1 cellular context compared by ENCODE assay signal in the genomic region with DNA sequence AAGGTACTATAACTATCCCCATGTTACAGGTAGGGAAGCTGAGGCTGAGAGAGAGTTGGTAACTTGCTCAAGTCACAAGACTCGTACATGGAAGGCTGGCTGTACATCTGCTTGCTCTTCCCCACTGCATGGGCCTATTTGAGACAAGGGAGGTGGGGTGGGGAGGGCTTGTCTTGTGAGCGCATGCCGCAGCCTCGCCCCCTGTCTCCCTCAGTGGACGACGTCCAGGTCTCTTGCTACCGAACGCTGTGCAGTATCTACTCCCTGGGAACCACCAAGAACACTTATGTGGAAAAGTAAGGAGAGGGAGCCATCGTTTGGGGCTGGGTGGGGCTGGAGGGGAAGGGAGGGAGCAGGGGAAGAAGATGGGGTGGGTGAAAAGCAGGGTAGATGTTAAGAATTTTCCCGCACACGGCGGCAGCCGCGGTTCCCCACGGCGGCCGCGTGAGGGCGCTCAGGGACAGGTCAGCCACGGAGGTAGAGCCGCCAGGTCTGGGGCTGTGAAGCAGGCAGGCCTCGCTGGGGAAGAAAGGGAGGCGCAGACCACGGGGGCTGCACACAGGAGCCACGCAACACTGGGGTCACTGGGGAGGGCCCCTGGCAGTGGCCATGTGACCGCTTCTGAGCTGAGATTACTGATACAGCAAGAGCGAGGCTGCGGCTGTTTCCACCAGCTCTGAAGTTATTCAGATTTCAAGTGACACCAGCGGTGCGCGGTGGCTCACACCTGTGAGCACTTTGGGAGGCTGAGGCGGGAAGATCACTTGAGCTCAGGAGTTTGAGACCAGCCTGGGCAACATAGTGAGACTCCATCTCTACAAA.
TF ChIP-seq lines count a peak whose summit lies in the region.

No MANE protein-coding gene starts in this region.

TF ChIP-seq in HEK293, 187 proteins besides CTCF, POLR2A, EP300 and RAD21 (continued from another document):
- TF ChIP-seq, protein P1, sequence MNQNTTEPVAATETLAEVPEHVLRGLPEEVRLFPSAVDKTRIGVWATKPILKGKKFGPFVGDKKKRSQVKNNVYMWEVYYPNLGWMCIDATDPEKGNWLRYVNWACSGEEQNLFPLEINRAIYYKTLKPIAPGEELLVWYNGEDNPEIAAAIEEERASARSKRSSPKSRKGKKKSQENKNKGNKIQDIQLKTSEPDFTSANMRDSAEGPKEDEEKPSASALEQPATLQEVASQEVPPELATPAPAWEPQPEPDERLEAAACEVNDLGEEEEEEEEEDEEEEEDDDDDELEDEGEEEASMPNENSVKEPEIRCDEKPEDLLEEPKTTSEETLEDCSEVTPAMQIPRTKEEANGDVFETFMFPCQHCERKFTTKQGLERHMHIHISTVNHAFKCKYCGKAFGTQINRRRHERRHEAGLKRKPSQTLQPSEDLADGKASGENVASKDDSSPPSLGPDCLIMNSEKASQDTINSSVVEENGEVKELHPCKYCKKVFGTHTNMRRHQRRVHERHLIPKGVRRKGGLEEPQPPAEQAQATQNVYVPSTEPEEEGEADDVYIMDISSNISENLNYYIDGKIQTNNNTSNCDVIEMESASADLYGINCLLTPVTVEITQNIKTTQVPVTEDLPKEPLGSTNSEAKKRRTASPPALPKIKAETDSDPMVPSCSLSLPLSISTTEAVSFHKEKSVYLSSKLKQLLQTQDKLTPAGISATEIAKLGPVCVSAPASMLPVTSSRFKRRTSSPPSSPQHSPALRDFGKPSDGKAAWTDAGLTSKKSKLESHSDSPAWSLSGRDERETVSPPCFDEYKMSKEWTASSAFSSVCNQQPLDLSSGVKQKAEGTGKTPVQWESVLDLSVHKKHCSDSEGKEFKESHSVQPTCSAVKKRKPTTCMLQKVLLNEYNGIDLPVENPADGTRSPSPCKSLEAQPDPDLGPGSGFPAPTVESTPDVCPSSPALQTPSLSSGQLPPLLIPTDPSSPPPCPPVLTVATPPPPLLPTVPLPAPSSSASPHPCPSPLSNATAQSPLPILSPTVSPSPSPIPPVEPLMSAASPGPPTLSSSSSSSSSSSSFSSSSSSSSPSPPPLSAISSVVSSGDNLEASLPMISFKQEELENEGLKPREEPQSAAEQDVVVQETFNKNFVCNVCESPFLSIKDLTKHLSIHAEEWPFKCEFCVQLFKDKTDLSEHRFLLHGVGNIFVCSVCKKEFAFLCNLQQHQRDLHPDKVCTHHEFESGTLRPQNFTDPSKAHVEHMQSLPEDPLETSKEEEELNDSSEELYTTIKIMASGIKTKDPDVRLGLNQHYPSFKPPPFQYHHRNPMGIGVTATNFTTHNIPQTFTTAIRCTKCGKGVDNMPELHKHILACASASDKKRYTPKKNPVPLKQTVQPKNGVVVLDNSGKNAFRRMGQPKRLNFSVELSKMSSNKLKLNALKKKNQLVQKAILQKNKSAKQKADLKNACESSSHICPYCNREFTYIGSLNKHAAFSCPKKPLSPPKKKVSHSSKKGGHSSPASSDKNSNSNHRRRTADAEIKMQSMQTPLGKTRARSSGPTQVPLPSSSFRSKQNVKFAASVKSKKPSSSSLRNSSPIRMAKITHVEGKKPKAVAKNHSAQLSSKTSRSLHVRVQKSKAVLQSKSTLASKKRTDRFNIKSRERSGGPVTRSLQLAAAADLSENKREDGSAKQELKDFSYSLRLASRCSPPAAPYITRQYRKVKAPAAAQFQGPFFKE (tag by site-specific recombination; IDR thresholded peaks at IDR 0.05; ENCODE audit: borderline replicate concordance), result no peak
- no peak for TF ChIP-seq ZNF404 (tag by site-specific recombination; IDR thresholded peaks at IDR 0.05)
- no peak for TF ChIP-seq ZNF473 (tag by site-specific recombination; IDR thresholded peaks at IDR 0.05)
- no peak for TF ChIP-seq ZNF184 (tag by site-specific recombination; IDR thresholded peaks at IDR 0.05)
- peak; percentile 70; the same call in 1 of the 2 replicates for TF ChIP-seq KLF8 (tag by site-specific recombination; IDR thresholded peaks at IDR 0.05)
- TF ChIP-seq ZNF169 (tag by site-specific recombination; IDR thresholded peaks at IDR 0.05), result no peak
- TF ChIP-seq ZNF2 (tag by site-specific recombination; IDR thresholded peaks at IDR 0.05), result peak; percentile 92; the same call in 1 of the 2 replicates
- TF ChIP-seq ZNF624 (tag by site-specific recombination; IDR thresholded peaks at IDR 0.05), result no peak
- TF ChIP-seq, protein P2, sequence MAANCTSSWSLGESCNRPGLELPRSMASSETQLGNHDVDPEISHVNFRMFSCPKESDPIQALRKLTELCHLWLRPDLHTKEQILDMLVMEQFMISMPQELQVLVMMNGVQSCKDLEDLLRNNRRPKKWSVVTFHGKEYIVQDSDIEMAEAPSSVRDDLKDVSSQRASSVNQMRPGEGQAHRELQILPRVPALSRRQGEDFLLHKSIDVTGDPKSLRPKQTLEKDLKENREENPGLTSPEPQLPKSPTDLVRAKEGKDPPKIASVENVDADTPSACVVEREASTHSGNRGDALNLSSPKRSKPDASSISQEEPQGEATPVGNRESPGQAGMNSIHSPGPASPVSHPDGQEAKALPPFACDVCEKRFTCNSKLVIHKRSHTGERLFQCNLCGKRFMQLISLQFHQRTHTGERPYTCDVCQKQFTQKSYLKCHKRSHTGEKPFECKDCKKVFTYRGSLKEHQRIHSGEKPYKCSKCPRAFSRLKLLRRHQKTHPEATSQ (tag by site-specific recombination; IDR thresholded peaks at IDR 0.05), result no peak
- TF ChIP-seq ZNF423 (tag by site-specific recombination; IDR thresholded peaks at IDR 0.05), result no peak
- TF ChIP-seq TRIM28 (IDR thresholded peaks at IDR 0.05; ENCODE audit: borderline replicate concordance, low read length), result no peak
- no peak for TF ChIP-seq ZNF658 (tag by site-specific recombination; IDR thresholded peaks at IDR 0.05)
- no peak for TF ChIP-seq ZNF416 (tag by site-specific recombination; IDR thresholded peaks at IDR 0.05)
- TF ChIP-seq, protein P3, sequence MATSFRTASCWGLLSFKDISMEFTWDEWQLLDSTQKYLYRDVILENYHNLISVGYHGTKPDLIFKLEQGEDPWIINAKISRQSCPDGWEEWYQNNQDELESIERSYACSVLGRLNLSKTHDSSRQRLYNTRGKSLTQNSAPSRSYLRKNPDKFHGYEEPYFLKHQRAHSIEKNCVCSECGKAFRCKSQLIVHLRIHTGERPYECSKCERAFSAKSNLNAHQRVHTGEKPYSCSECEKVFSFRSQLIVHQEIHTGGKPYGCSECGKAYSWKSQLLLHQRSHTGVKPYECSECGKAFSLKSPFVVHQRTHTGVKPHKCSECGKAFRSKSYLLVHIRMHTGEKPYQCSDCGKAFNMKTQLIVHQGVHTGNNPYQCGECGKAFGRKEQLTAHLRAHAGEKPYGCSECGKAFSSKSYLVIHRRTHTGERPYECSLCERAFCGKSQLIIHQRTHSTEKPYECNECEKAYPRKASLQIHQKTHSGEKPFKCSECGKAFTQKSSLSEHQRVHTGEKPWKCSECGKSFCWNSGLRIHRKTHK (tag by site-specific recombination; IDR thresholded peaks at IDR 0.05), result no peak
- TF ChIP-seq, protein P4, sequence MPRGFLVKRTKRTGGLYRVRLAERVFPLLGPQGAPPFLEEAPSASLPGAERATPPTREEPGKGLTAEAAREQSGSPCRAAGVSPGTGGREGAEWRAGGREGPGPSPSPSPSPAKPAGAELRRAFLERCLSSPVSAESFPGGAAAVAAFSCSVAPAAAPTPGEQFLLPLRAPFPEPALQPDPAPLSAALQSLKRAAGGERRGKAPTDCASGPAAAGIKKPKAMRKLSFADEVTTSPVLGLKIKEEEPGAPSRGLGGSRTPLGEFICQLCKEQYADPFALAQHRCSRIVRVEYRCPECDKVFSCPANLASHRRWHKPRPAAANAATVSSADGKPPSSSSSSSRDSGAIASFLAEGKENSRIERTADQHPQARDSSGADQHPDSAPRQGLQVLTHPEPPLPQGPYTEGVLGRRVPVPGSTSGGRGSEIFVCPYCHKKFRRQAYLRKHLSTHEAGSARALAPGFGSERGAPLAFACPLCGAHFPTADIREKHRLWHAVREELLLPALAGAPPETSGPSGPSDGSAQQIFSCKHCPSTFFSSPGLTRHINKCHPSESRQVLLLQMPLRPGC (tag by site-specific recombination; IDR thresholded peaks at IDR 0.05), result no peak
- no peak for TF ChIP-seq ZNF660 (tag by site-specific recombination; IDR thresholded peaks at IDR 0.05)
- no peak for TF ChIP-seq ZNF792 (tag by site-specific recombination; IDR thresholded peaks at IDR 0.05)
- TF ChIP-seq ZNF121 (tag by site-specific recombination; IDR thresholded peaks at IDR 0.05), result peak; percentile 62; the same call in 1 of the 2 replicates
